Comparison of ENCODE assay signal across 1 cellular context in the genomic region with DNA sequence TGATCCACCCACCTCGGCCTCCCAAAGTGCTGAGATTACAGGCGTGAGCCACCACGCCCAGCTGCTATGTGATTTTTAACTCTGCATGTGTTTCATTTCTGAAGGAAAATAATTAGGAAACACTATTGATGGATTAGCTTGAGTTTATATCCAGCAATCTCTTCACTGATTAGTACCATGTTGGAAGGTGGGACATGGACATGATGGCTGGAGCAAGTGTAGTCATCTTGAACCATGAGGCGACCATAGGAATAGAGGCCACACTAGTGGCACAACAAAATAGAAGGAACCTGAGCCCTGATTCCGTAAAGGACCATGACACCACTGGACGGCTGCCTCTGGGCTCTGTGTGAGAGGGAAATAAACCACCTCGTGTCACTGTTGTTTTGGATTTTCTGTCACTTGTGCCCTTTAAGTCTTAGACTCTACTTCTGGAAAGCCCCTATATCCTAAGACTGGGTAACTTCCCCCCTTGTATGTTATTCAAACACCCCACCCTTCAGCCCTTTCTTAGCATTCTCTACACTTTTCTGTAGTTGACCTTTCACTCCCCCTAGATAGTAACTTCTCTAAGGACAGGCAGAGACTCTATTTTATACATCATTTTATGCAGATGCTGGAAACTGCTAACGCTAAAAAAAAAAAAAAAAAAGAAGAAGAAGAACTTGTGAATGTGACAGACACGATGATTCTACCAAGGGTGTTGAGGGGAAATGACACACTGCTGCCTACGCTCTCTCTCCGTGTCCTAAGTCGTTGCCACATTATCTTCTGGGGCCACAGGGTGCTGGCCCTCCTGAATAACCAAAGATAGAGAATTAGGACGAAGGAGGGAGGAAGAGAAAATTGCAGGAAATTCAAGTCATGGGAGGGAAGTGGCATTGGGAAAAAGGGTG.
TF ChIP-seq lines count a peak whose summit lies in the region.

No MANE protein-coding gene starts in this region.

TF ChIP-seq in K562, 482 proteins besides CTCF, POLR2A, EP300 and RAD21 (continued from another document and continues in another):
- TF ChIP-seq RREB1 (CRISPR knock-in tag; IDR thresholded peaks at IDR 0.05) (no peak), ZEB2 (IDR thresholded peaks at IDR 0.05) (peak; percentile 56; the same call in 1 of the 2 replicates), RBM22 (IDR thresholded peaks at IDR 0.05; ENCODE audit: low read depth, low read length, poor library complexity, severe bottlenecking) (no peak), NR2C1 (IDR thresholded peaks at IDR 0.05) (no peak), NR2C1 (tag; IDR thresholded peaks at IDR 0.05) (no peak), POLR3G (IDR thresholded peaks at IDR 0.05; ENCODE audit: extremely low read depth, insufficient read length, insufficient replicate concordance) (no peak), EZH2 (IDR thresholded peaks at IDR 0.05; ENCODE audit: borderline replicate concordance, low read depth, low read length) (no peak), SRSF7 (optimal IDR thresholded peaks at IDR 0.05; ENCODE audit: low read depth, low read length) (no peak), HNRNPH1 (optimal IDR thresholded peaks at IDR 0.05; ENCODE audit: low read depth, low read length) (no peak), BRD4 (IDR thresholded peaks at IDR 0.05) (no peak), ZNF436 (CRISPR knock-in tag; IDR thresholded peaks at IDR 0.05) (no peak), PPARD (CRISPR knock-in tag; IDR thresholded peaks at IDR 0.05) (no peak), TAF7 (tag; IDR thresholded peaks at IDR 0.05) (no peak), SMARCB1 (IDR thresholded peaks at IDR 0.05; ENCODE audit: insufficient read length, low read depth) (no peak), MAFK (IDR thresholded peaks at IDR 0.05; ENCODE audit: low read length) (no peak), KLF1 (tag; IDR thresholded peaks at IDR 0.05) (no peak), ZNF707 (CRISPR knock-in tag; conservative IDR thresholded peaks at IDR 0.05) (no peak), ZHX1 (conservative IDR thresholded peaks at IDR 0.05; ENCODE audit: low read length) (no peak), U2AF2 (optimal IDR thresholded peaks at IDR 0.05; ENCODE audit: low read depth, low read length) (no peak), GATAD2B (IDR thresholded peaks at IDR 0.05; ENCODE audit: borderline replicate concordance) (no peak), POLR3A (IDR thresholded peaks at IDR 0.05; ENCODE audit: borderline replicate concordance, extremely low read depth, insufficient read depth, insufficient read length) (no peak), EP400 (IDR thresholded peaks at IDR 0.05) (peak; percentile 48; the same call in 1 of the 2 replicates), SREBF1 (IDR thresholded peaks at IDR 0.05; ENCODE audit: borderline replicate concordance, low read depth, low read length) (no peak), ZNF277 (CRISPR knock-in tag; IDR thresholded peaks at IDR 0.05; ENCODE audit: borderline replicate concordance) (no peak), ESRRB (CRISPR knock-in tag; IDR thresholded peaks at IDR 0.05; ENCODE audit: borderline replicate concordance) (no peak), SRF (CRISPR knock-in tag; IDR thresholded peaks at IDR 0.05) (no peak), ATF7 (IDR thresholded peaks at IDR 0.05) (no peak), USF2 (CRISPR knock-in tag; IDR thresholded peaks at IDR 0.05) (no peak), CHD4 (IDR thresholded peaks at IDR 0.05; ENCODE audit: insufficient read depth, insufficient replicate concordance, low read depth, low read length, poor library complexity, severe bottlenecking) (no peak), TCF15 (CRISPR knock-in tag; IDR thresholded peaks at IDR 0.05) (no peak), RBFOX2 (IDR thresholded peaks at IDR 0.05; ENCODE audit: low read depth, low read length) (no peak), L3MBTL2 (IDR thresholded peaks at IDR 0.05) (no peak), TCF7L2 (IDR thresholded peaks at IDR 0.05; ENCODE audit: low read depth, low read length) (no peak)
- TF ChIP-seq, protein P1, sequence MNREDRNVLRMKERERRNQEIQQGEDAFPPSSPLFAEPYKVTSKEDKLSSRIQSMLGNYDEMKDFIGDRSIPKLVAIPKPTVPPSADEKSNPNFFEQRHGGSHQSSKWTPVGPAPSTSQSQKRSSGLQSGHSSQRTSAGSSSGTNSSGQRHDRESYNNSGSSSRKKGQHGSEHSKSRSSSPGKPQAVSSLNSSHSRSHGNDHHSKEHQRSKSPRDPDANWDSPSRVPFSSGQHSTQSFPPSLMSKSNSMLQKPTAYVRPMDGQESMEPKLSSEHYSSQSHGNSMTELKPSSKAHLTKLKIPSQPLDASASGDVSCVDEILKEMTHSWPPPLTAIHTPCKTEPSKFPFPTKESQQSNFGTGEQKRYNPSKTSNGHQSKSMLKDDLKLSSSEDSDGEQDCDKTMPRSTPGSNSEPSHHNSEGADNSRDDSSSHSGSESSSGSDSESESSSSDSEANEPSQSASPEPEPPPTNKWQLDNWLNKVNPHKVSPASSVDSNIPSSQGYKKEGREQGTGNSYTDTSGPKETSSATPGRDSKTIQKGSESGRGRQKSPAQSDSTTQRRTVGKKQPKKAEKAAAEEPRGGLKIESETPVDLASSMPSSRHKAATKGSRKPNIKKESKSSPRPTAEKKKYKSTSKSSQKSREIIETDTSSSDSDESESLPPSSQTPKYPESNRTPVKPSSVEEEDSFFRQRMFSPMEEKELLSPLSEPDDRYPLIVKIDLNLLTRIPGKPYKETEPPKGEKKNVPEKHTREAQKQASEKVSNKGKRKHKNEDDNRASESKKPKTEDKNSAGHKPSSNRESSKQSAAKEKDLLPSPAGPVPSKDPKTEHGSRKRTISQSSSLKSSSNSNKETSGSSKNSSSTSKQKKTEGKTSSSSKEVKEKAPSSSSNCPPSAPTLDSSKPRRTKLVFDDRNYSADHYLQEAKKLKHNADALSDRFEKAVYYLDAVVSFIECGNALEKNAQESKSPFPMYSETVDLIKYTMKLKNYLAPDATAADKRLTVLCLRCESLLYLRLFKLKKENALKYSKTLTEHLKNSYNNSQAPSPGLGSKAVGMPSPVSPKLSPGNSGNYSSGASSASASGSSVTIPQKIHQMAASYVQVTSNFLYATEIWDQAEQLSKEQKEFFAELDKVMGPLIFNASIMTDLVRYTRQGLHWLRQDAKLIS (CRISPR knock-in tag; IDR thresholded peaks at IDR 0.05), result no peak
- TF ChIP-seq, protein P2, sequence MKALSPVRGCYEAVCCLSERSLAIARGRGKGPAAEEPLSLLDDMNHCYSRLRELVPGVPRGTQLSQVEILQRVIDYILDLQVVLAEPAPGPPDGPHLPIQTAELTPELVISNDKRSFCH (CRISPR knock-in tag; IDR thresholded peaks at IDR 0.05), result no peak
- TF ChIP-seq, protein P2 (tag; IDR thresholded peaks at IDR 0.05), result no peak
- TF ChIP-seq, protein P3, sequence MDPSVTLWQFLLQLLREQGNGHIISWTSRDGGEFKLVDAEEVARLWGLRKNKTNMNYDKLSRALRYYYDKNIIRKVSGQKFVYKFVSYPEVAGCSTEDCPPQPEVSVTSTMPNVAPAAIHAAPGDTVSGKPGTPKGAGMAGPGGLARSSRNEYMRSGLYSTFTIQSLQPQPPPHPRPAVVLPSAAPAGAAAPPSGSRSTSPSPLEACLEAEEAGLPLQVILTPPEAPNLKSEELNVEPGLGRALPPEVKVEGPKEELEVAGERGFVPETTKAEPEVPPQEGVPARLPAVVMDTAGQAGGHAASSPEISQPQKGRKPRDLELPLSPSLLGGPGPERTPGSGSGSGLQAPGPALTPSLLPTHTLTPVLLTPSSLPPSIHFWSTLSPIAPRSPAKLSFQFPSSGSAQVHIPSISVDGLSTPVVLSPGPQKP (CRISPR knock-in tag; IDR thresholded peaks at IDR 0.05), result no peak
- TF ChIP-seq, protein P4, sequence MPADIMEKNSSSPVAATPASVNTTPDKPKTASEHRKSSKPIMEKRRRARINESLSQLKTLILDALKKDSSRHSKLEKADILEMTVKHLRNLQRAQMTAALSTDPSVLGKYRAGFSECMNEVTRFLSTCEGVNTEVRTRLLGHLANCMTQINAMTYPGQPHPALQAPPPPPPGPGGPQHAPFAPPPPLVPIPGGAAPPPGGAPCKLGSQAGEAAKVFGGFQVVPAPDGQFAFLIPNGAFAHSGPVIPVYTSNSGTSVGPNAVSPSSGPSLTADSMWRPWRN (IDR thresholded peaks at IDR 0.05; ENCODE audit: low read depth), result no peak
- TF ChIP-seq, protein P5, sequence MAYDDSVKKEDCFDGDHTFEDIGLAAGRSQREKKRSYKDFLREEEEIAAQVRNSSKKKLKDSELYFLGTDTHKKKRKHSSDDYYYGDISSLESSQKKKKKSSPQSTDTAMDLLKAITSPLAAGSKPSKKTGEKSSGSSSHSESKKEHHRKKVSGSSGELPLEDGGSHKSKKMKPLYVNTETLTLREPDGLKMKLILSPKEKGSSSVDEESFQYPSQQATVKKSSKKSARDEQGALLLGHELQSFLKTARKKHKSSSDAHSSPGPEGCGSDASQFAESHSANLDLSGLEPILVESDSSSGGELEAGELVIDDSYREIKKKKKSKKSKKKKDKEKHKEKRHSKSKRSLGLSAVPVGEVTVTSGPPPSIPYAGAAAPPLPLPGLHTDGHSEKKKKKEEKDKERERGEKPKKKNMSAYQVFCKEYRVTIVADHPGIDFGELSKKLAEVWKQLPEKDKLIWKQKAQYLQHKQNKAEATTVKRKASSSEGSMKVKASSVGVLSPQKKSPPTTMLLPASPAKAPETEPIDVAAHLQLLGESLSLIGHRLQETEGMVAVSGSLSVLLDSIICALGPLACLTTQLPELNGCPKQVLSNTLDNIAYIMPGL (CRISPR knock-in tag; IDR thresholded peaks at IDR 0.05), result no peak
